ENCODE assay signal across 9 cellular contexts in genomic region chr18:13464432-13465125, GRCh38.
A peak's percentile ranks its signal among the peaks of the same experiment; 100 is the strongest.
DNase-seq lines count a peak whose midpoint lies in the region; ATAC-seq lines count a peak whose summit lies in the region.
"Had no signal": no experiment of that assay in that cellular context is flagged by ENCODE, and none has a peak within 500 bp of the region (broad histone marks: within the 10 kb centered on the region; RNA-seq: fewer than 3 reads in every experiment).

No MANE protein-coding gene starts in this region.

- no peaks in the 10 kb centered on the region for H3K27me3 ChIP-seq in SJCRH30

- ATAC-seq in HG03442 (IDR thresholded peaks at IDR 0.05; ENCODE audit: unreplicated experiment) = peak; percentile 94

- H3K9me3 ChIP-seq in SJCRH30 (replicated peaks) = no peaks in the 10 kb centered on the region

- H3K4me3 ChIP-seq in SJCRH30 = no peak overlapping the region

- H3K27ac ChIP-seq in SJCRH30 = no peak overlapping the region
- H3K27ac ChIP-seq: 22Rv1 had no signal

- H3K36me3 ChIP-seq in SJCRH30 = no peaks in the 10 kb centered on the region

- DNase-seq in DMS 273 (lab: John Stamatoyannopoulos, UW; ENCODE audit: unreplicated experiment) (peak; percentile 20), DMS 273 treated with DMSO at 0.1 percent for 48 hours (lab: John Stamatoyannopoulos, UW) (no peak), dermis blood vessel endothelial cell (peak; percentile 94), NCI-H510A (lab: John Stamatoyannopoulos, UW) (no peak), SJCRH30 (no peak)
- DNase-seq in activated CD4-positive, CD25-positive, alpha-beta regulatory T cell treated with anti-CD3 and anti-CD28 coated beads, Interleukin-2, amount 50 U/mL, for 72 hours = peak; percentile 54
- DNase-seq in stimulated activated CD4-positive, alpha-beta T cell treated with anti-CD3 and anti-CD28 coated beads, Interleukin-15, amount 100 ng/mL, for 1 hour (ENCODE audit: low read depth in 1 of 2, low spot score in 1 of 2) = peak; percentile 34 to 46

- H3K4me1 ChIP-seq in SJCRH30 = no peaks in the 10 kb centered on the region

Comparison
In these comparisons a context has a peak if more than half of its experiments do, and no peak if none do; other contexts are left out.
1. DNase-seq: peak in DMS 273 (single experiment), activated CD4-positive, CD25-positive, alpha-beta regulatory T cell treated with anti-CD3 and anti-CD28 coated beads, Interleukin-2, amount 50 U/mL, for 72 hours (single experiment), dermis blood vessel endothelial cell (single experiment) and stimulated activated CD4-positive, alpha-beta T cell treated with anti-CD3 and anti-CD28 coated beads, Interleukin-15, amount 100 ng/mL, for 1 hour (2 of 2); none in DMS 273 treated with DMSO at 0.1 percent for 48 hours (single experiment), NCI-H510A (single experiment) and SJCRH30 (0 of 2).